In the genomic region with DNA sequence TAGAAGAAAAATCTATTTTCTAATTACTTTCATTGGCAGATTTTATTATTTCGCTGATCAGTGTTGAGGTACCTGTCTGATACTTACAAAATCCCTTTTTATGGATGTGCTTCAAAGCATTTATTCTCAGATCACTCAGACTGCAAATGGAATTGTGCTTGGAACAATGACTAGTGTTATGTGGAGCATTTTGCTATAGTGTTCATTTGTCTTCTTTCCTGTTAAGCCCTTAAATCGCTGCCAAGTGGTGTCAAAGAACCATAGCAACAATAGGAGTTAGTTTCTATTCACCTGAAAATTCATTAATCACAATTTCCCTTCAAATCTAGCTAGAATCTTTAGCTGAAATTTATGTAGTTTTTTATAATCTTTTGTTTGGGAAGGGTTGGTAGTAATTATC, we compare ENCODE assay signal across 25 cellular contexts. TPM values are rescaled to one million over a fixed set of nuclear protein-coding genes. Genes with fewer than 3 reads are reported as not detected.
A peak's percentile ranks its signal among the peaks of the same experiment; 100 is the strongest.
DNase-seq lines count a peak whose midpoint lies in the region; TF ChIP-seq lines count a peak whose summit lies in the region.
"Had no signal": no experiment of that assay in that cellular context is flagged by ENCODE, and none has a peak within 500 bp of the region (broad histone marks: within the 10 kb centered on the region; RNA-seq: fewer than 3 reads in every experiment).

No MANE protein-coding gene starts in this region.

- TF ChIP-seq CTCF in PC-9 (conservative IDR thresholded peaks at IDR 0.05) (no peak), neural progenitor cell (IDR thresholded peaks at IDR 0.05) (no peak)

- H3K4me3 Mint-ChIP-seq in neural progenitor cell = no peak overlapping the region
- no peak overlapping the region for H3K4me3 Mint-ChIP-seq in activated naive CD8-positive, alpha-beta T cell treated with anti-CD3 and anti-CD28 coated beads for 36 hours
- H3K4me3 Mint-ChIP-seq: activated T-helper 17 cell treated with anti-CD3 and anti-CD28 coated beads, Interleukin-2, amount 50 U/mL, for 72 hours; CD8-positive, alpha-beta T cell; T-cell; type B pancreatic cell had no signal

- H3K79me2 ChIP-seq in PC-9 (ENCODE audit: low read depth) (no peaks in the 10 kb centered on the region), neural progenitor cell (ENCODE audit: low read depth) (no peaks in the 10 kb centered on the region)

- no peak overlapping the region for H3K27ac ChIP-seq in PC-9
- no peak overlapping the region for H3K27ac ChIP-seq in neural progenitor cell
- no peak overlapping the region for H3K27ac ChIP-seq in caudate nucleus (ENCODE audit: low read depth, low read length)
- H3K27ac ChIP-seq: body of pancreas, neutrophil, psoas muscle, skin epidermis had no signal

- BruUV-seq in PC-9 (replicated peaks; lab: Mats Ljungman, UMichigan) = no TSS peak

- no peaks in the 10 kb centered on the region for H3F3A ChIP-seq in PC-9 (ENCODE audit: insufficient read depth, low read depth)
- H3F3A ChIP-seq in neural progenitor cell (ENCODE audit: low read depth) = no peaks in the 10 kb centered on the region

- no peaks in the 10 kb centered on the region for H3K27me3 Mint-ChIP-seq in neural progenitor cell (ENCODE audit: insufficient read depth, low read depth)
- peaks cover 10% of the 10 kb centered on the region for H3K27me3 Mint-ChIP-seq in activated naive CD8-positive, alpha-beta T cell treated with anti-CD3 and anti-CD28 coated beads for 36 hours
- H3K27me3 Mint-ChIP-seq: activated T-helper 17 cell treated with anti-CD3 and anti-CD28 coated beads, Interleukin-2, amount 50 U/mL, for 72 hours; type B pancreatic cell had no signal

- H3K27ac Mint-ChIP-seq in neural progenitor cell = no peak overlapping the region
- H3K27ac Mint-ChIP-seq in activated naive CD8-positive, alpha-beta T cell treated with anti-CD3 and anti-CD28 coated beads for 36 hours = no peak overlapping the region
- H3K27ac Mint-ChIP-seq: activated T-helper 17 cell treated with anti-CD3 and anti-CD28 coated beads, Interleukin-2, amount 50 U/mL, for 72 hours; CD8-positive, alpha-beta T cell; T-cell; type B pancreatic cell had no signal

- H3K4me3 ChIP-seq in PC-9 (no peak overlapping the region), neural progenitor cell (no peak overlapping the region)
- H3K4me3 ChIP-seq: body of pancreas, K562, psoas muscle, skin epidermis had no signal

- DNase-seq in DMS79 treated with DMSO at 0.1 percent for 48 hours (lab: John Stamatoyannopoulos, UW) (peak; percentile 7), DMS79 (lab: John Stamatoyannopoulos, UW) (no peak), NCI-H146 treated with DMSO at 0.1 percent for 48 hours (lab: John Stamatoyannopoulos, UW; ENCODE audit: unreplicated experiment) (peak; percentile 81), PC-9 (no peak), neural progenitor cell (ENCODE audit: low spot score) (peak; percentile 41), caudate nucleus (lab: John Stamatoyannopoulos, UW) (no peak), NCI-H2196 (lab: John Stamatoyannopoulos, UW; ENCODE audit: unreplicated experiment) (no peak)
- DNase-seq in activated naive CD8-positive, alpha-beta T cell treated with anti-CD3 and anti-CD28 coated beads for 36 hours = no peak
- DNase-seq: 8988T; activated CD4-positive, alpha-beta T cell treated with anti-CD3 and anti-CD28 coated beads, Interleukin-2, amount 50 U/mL, for 48 hours; activated CD8-positive, alpha-beta memory T cell treated with anti-CD3 and anti-CD28 coated beads, Interleukin-2, amount 50 U/mL, for 4 hours; body of pancreas; CD8-positive, alpha-beta T cell; GF-D8; MM.1S; psoas muscle; T-cell had no signal

- H3K4me1 ChIP-seq in PC-9 (replicated peaks; ENCODE audit: insufficient read depth) = no peaks in the 10 kb centered on the region
- H3K4me1 ChIP-seq in neural progenitor cell = peaks cover 15% of the 10 kb centered on the region
- H3K4me1 ChIP-seq: body of pancreas, psoas muscle had no signal

- H3K36me3 Mint-ChIP-seq in neural progenitor cell = no peaks in the 10 kb centered on the region
- H3K36me3 Mint-ChIP-seq in activated naive CD8-positive, alpha-beta T cell treated with anti-CD3 and anti-CD28 coated beads for 36 hours = no peaks in the 10 kb centered on the region
- H3K36me3 Mint-ChIP-seq: CD8-positive, alpha-beta T cell; T-cell; type B pancreatic cell had no signal

- H3K9me2 ChIP-seq in PC-9 (ENCODE audit: insufficient read depth) = no peaks in the 10 kb centered on the region

- POLR2A ChIA-PET in PC-9 (lab: Charles Lee; ENCODE audit: unreplicated experiment) = no interaction called here

- no peaks in the 10 kb centered on the region for H3K36me3 ChIP-seq in PC-9 (ENCODE audit: low read depth)
- no peaks in the 10 kb centered on the region for H3K36me3 ChIP-seq in neural progenitor cell
- H3K36me3 ChIP-seq: neutrophil had no signal

- H3K27me3 ChIP-seq in PC-9 (ENCODE audit: insufficient read depth, low read depth) (no peaks in the 10 kb centered on the region), neural progenitor cell (no peaks in the 10 kb centered on the region)
- H3K27me3 ChIP-seq: body of pancreas had no signal

- H4K20me1 ChIP-seq in PC-9 (ENCODE audit: insufficient read depth) (no peaks in the 10 kb centered on the region), neural progenitor cell (ENCODE audit: low read depth) (no peaks in the 10 kb centered on the region)

- H3K9me3 Mint-ChIP-seq in neural progenitor cell = no peaks in the 10 kb centered on the region
- no peaks in the 10 kb centered on the region for H3K9me3 Mint-ChIP-seq in activated naive CD8-positive, alpha-beta T cell treated with anti-CD3 and anti-CD28 coated beads for 36 hours
- H3K9me3 Mint-ChIP-seq: activated T-helper 17 cell treated with anti-CD3 and anti-CD28 coated beads, Interleukin-2, amount 50 U/mL, for 72 hours; CD8-positive, alpha-beta T cell; T-cell; type B pancreatic cell had no signal

- no peak overlapping the region for H3K9ac ChIP-seq in neural progenitor cell

- H3K9me3 ChIP-seq in PC-9 (ENCODE audit: insufficient read depth, low read depth) (no peaks in the 10 kb centered on the region), neural progenitor cell (ENCODE audit: low read depth) (no peaks in the 10 kb centered on the region)
- H3K9me3 ChIP-seq: body of pancreas, neutrophil, psoas muscle had no signal

- H3K4me2 ChIP-seq in PC-9 (no peak overlapping the region), neural progenitor cell (no peak overlapping the region)

- intact Hi-C loops in PC-9 (cut with micrococcal nuclease; ENCODE audit: unreplicated experiment) = no loop called here

- H2AFZ ChIP-seq in PC-9 (0 out of 2 replicates have a peak overlapping the region, but pooled peaks have one; percentile 0), neural progenitor cell (replicated peaks) (no peak overlapping the region)

- CTCF ChIA-PET in PC-9 (lab: Charles Lee) = no interaction called here

- H3K4me1 Mint-ChIP-seq in neural progenitor cell = peaks cover 9% of the 10 kb centered on the region
- no peaks in the 10 kb centered on the region for H3K4me1 Mint-ChIP-seq in activated naive CD8-positive, alpha-beta T cell treated with anti-CD3 and anti-CD28 coated beads for 36 hours
- H3K4me1 Mint-ChIP-seq: activated T-helper 17 cell treated with anti-CD3 and anti-CD28 coated beads, Interleukin-2, amount 50 U/mL, for 72 hours; T-cell had no signal

RNA-seq across cellular contexts. Expression of a gene that starts 29.8 kb away (rescaled TPM):
- total RNA-seq in PC-9 (2021) (2.4 TPM in 2 replicates), neural progenitor cell (ENCODE audit: low replicate concordance) (1.2 and 2.0 TPM in 2 replicates)
- total RNA-seq in activated naive CD8-positive, alpha-beta T cell treated with anti-CD3 and anti-CD28 coated beads for 36 hours = under 1 TPM in 1 of 2 experiments, not detected in 1; 0.30 TPM
- total RNA-seq: CD8-positive, alpha-beta T cell had no signal

RNA-seq across cellular contexts. Expression of a gene that starts 39.4 kb away (rescaled TPM):
- total RNA-seq in PC-9 (2021) (not detected in 2 replicates), neural progenitor cell (ENCODE audit: low replicate concordance) (37.3 and 58.2 TPM in 2 replicates)
- not detected for total RNA-seq in activated naive CD8-positive, alpha-beta T cell treated with anti-CD3 and anti-CD28 coated beads for 36 hours
- total RNA-seq: activated T-helper 17 cell treated with anti-CD3 and anti-CD28 coated beads, Interleukin-2, amount 50 U/mL, for 72 hours; body of pancreas; CD8-positive, alpha-beta T cell; H4; HT1080; K562; lung microvascular endothelial cell; T-cell had no signal

Comparison
In these comparisons a context has a peak if more than half of its experiments do, and no peak if none do; other contexts are left out.
1. DNase-seq: peak in DMS79 treated with DMSO at 0.1 percent for 48 hours (single experiment), NCI-H146 treated with DMSO at 0.1 percent for 48 hours (single experiment) and neural progenitor cell (single experiment); none in DMS79 (single experiment), PC-9 (0 of 2), caudate nucleus (0 of 61), NCI-H2196 (single experiment) and activated naive CD8-positive, alpha-beta T cell treated with anti-CD3 and anti-CD28 coated beads for 36 hours (single experiment).
2. RNA of a gene that starts 39.4 kb away (total RNA-seq): 37.3 to 58.2 TPM in neural progenitor cell; not detected in PC-9 and not detected in activated naive CD8-positive, alpha-beta T cell treated with anti-CD3 and anti-CD28 coated beads for 36 hours; every median in the first group is over 10 times any median in the second.